ENCODE assay signal across 8 cellular contexts in genomic region chr3:195908439-195909293, GRCh38. TPM values are rescaled to one million over a fixed set of nuclear protein-coding genes. Genes with fewer than 3 reads are reported as not detected.
DNase-seq lines count a peak whose midpoint lies in the region; ATAC-seq, FAIRE-seq and TF ChIP-seq lines count a peak whose summit lies in the region.

TSS of gene TNK2 (minus strand) at chr3:195908551. CDS start at chr3:195888588, 19,963 bp downstream.

- H3K36me3 ChIP-seq in SU-DHL-6 (ENCODE audit: low read length) (no peaks in the 10 kb centered on the region), K562 (ENCODE audit: control insufficient read depth, insufficient read depth, low read length) (no peaks in the 10 kb centered on the region), iPS-20b (ENCODE audit: insufficient read depth, low read depth, low read length) (no peaks in the 10 kb centered on the region)

- H3K9me2 ChIP-seq in SU-DHL-6 (replicated peaks; ENCODE audit: insufficient read depth, low read length) = no peaks in the 10 kb centered on the region

- H2AFZ ChIP-seq in SU-DHL-6 (ENCODE audit: low read depth, low read length, severe bottlenecking) = no peak within 1 kb of the TSS
- H2AFZ ChIP-seq in K562 (ENCODE audit: low read depth, low read length) = peak within 1 kb of the TSS; percentile 72

- WGBS in K562 (ENCODE audit: insufficient coverage, low coverage, missing lambda C conversion rate) = 4% methylated on average over 38 of the region's 83 CpGs

- no peak for TF ChIP-seq EP300 in K562 (IDR thresholded peaks at IDR 0.05; ENCODE audit: low read length)

- CTCF ChIA-PET in K562 (lab: Yijun Ruan, JAX; ENCODE audit: low intra/inter-chr PET ratio) = interaction anchor here (1.0 kb wide), 1 partner anchor 13 kb away, joined by 4 read pairs; no protein-coding TSS in a partner anchor

- POLR2A ChIA-PET in K562 (lab: Yijun Ruan, JAX) = interaction anchor here (0.6 to 1.1 kb wide), 5 partner anchors 12 to 1104 kb away, joined by 3 to 6 read pairs (median 3); no protein-coding TSS in a partner anchor

- H3F3A ChIP-seq in SU-DHL-6 (ENCODE audit: insufficient read depth) = peaks cover 43% of the 10 kb centered on the region

- no peak for TF ChIP-seq RAD21 in K562 (CRISPR knock-in tag; conservative IDR thresholded peaks at IDR 0.05 in 1 of 2, IDR thresholded peaks at IDR 0.05 in 1 of 2)

- H3K27ac ChIP-seq in SU-DHL-6 (ENCODE audit: low read depth, low read length) = peak within 1 kb of the TSS; percentile 98
- peak within 1 kb of the TSS; percentile 34; the same call in 2 of the 3 replicates for H3K27ac ChIP-seq in K562 (ENCODE audit: extremely low read depth, low read depth, low read length)
- no peak within 1 kb of the TSS for H3K27ac ChIP-seq in iPS-20b (ENCODE audit: low read length)

- ATAC-seq in HG02981 (IDR thresholded peaks at IDR 0.05; ENCODE audit: unreplicated experiment) (peak; percentile 14), K562 (peak; percentile 45)

- TF ChIP-seq CTCF in SU-DHL-6 (IDR thresholded peaks at IDR 0.05; ENCODE audit: insufficient read depth, low read length, poor library complexity, severe bottlenecking) = no peak
- no peak for TF ChIP-seq CTCF in K562 (IDR thresholded peaks at IDR 0.05 in 2 of 3, conservative IDR thresholded peaks at IDR 0.05 in 1 of 3; ENCODE audit: insufficient read depth in 2 of 3, low read depth in 1 of 3, low read length in 3 of 3)

- H3K4me2 ChIP-seq in SU-DHL-6 (ENCODE audit: low read depth, low read length, poor library complexity, severe bottlenecking) (peak within 1 kb of the TSS; percentile 81), K562 (ENCODE audit: insufficient read depth, low read length) (peak within 1 kb of the TSS; percentile 71)

- BruUV-seq in K562 (replicated peaks; lab: Mats Ljungman, UMichigan) = no TSS peak

- intact Hi-C loops in K562 (cut with micrococcal nuclease) = loop anchor here (1.0 kb wide), 1 partner anchor 12 kb away; no protein-coding TSS in a partner anchor

- H3K9me1 ChIP-seq in K562 (ENCODE audit: control insufficient read depth, insufficient read depth, low read length) = no peaks in the 10 kb centered on the region

- H4K20me1 ChIP-seq in SU-DHL-6 (ENCODE audit: low read depth, low read length) (no peaks in the 10 kb centered on the region), K562 (replicated peaks; ENCODE audit: control insufficient read depth, insufficient read depth, low read length) (peaks cover 18% of the 10 kb centered on the region)

- in situ Hi-C loops in K562 (cut with MboI) = no loop called here

- TF ChIP-seq POLR2A in K562 (conservative IDR thresholded peaks at IDR 0.05) = no peak

- peak within 1 kb of the TSS; percentile 56 for H3K4me3 ChIP-seq in SU-DHL-6 (ENCODE audit: insufficient read depth, low read length, poor library complexity, severe bottlenecking)
- peak within 1 kb of the TSS; percentile 50 for H3K4me3 ChIP-seq in K562
- peak within 1 kb of the TSS; percentile 81 for H3K4me3 ChIP-seq in iPS-20b (ENCODE audit: low read length)

- H3K27me3 ChIP-seq in SU-DHL-6 (ENCODE audit: low read length) (no peaks in the 10 kb centered on the region), K562 (ENCODE audit: control insufficient read depth in 2 of 2, insufficient read depth in 2 of 2, low read length in 2 of 2) (no peaks in the 10 kb centered on the region), iPS-20b (ENCODE audit: insufficient read depth, low read length) (peaks cover 28% of the 10 kb centered on the region)

- H3K9ac ChIP-seq in SU-DHL-6 (ENCODE audit: low read length) (peak within 1 kb of the TSS; percentile 72), K562 (ENCODE audit: insufficient read depth in 1 of 2, low read depth in 2 of 2, low read length in 2 of 2) (peak within 1 kb of the TSS; percentile 37 to 90), iPS-20b (ENCODE audit: low read depth, low read length) (no peak within 1 kb of the TSS; the same call in 1 of the 2 replicates)

- H3K4me1 ChIP-seq in K562 (replicated peaks in 1 of 2; ENCODE audit: control insufficient read depth in 2 of 2, insufficient read depth in 2 of 2, low read length in 2 of 2) (peaks cover 45 to 51% of the 10 kb centered on the region in 2 experiments), iPS-20b (ENCODE audit: insufficient read depth, low read length) (peaks cover 12% of the 10 kb centered on the region)

- DNase-seq in NCI-H1105 treated with DMSO at 0.1 percent for 48 hours (lab: John Stamatoyannopoulos, UW) = peak; percentile 53
- no peak for DNase-seq in NCI-H1105 (lab: John Stamatoyannopoulos, UW)
- peak in 3 of 4 experiments; percentile 28 to 50 (median 39) for DNase-seq in K562 (ENCODE audit: extremely low read depth in 1 of 4, low spot score in 3 of 4)
- peak; percentile 21 to 29 for DNase-seq in stimulated activated CD4-positive, alpha-beta T cell treated with anti-CD3 and anti-CD28 coated beads, Interleukin-15, amount 100 ng/mL, for 1 hour (ENCODE audit: low read depth in 1 of 2, low spot score in 1 of 2)
- DNase-seq in NCI-H1436 (lab: John Stamatoyannopoulos, UW) = no peak

- H3K79me2 ChIP-seq in SU-DHL-6 (ENCODE audit: insufficient read depth, low read length) (peaks cover 30% of the 10 kb centered on the region), K562 (ENCODE audit: control insufficient read depth, insufficient read depth, low read length) (peaks cover 24% of the 10 kb centered on the region; the same call in 2 of the 3 replicates)

- no peaks in the 10 kb centered on the region for H3K9me3 ChIP-seq in SU-DHL-6 (ENCODE audit: insufficient read depth, low read length)
- no peaks in the 10 kb centered on the region for H3K9me3 ChIP-seq in K562 (replicated peaks; ENCODE audit: control insufficient read depth, insufficient read depth, low read depth, low read length)
- H3K9me3 ChIP-seq in iPS-20b (ENCODE audit: insufficient read depth, low read depth, low read length) = no peaks in the 10 kb centered on the region

- no peak for FAIRE-seq in K562 (lab: Jason Lieb, UNC)

TF ChIP-seq in K562, 482 proteins besides CTCF, POLR2A, EP300 and RAD21 (continues in another document):
- TF ChIP-seq GABPB1 (CRISPR knock-in tag; IDR thresholded peaks at IDR 0.05) (peak; percentile 29; the same call in 1 of the 2 replicates), RBBP5 (IDR thresholded peaks at IDR 0.05; ENCODE audit: borderline replicate concordance, insufficient read depth, low read length, poor library complexity, severe bottlenecking) (peak; percentile 64), PHB2 (IDR thresholded peaks at IDR 0.05; ENCODE audit: low read depth) (no peak), HNRNPUL1 (IDR thresholded peaks at IDR 0.05; ENCODE audit: low read length) (no peak), FOXK1 (CRISPR knock-in tag; IDR thresholded peaks at IDR 0.05; ENCODE audit: borderline replicate concordance) (peak; percentile 35; the same call in 1 of the 2 replicates), ZBTB17 (CRISPR knock-in tag; IDR thresholded peaks at IDR 0.05) (no peak), ZBTB7A (IDR thresholded peaks at IDR 0.05; ENCODE audit: borderline replicate concordance, control insufficient read depth, low read depth, low read length) (peak; percentile 10; the same call in 1 of the 2 replicates), CREB3L1 (IDR thresholded peaks at IDR 0.05; ENCODE audit: borderline replicate concordance, low read depth) (0 out of 2 replicates have a peak, but pooled peaks have one; percentile 5), ZNF316 (IDR thresholded peaks at IDR 0.05) (peak; percentile 67), KAT7 (CRISPR knock-in tag; IDR thresholded peaks at IDR 0.05; ENCODE audit: borderline replicate concordance) (peak; percentile 75; the same call in 1 of the 2 replicates), SNRNP70 (optimal IDR thresholded peaks at IDR 0.05; ENCODE audit: low read depth, low read length) (no peak), E2F6 (IDR thresholded peaks at IDR 0.05; ENCODE audit: borderline replicate concordance in 1 of 2, extremely low read depth in 1 of 2, insufficient read depth in 1 of 2, insufficient read length in 1 of 2, low read depth in 1 of 2, low read length in 1 of 2, poor library complexity in 1 of 2, severe bottlenecking in 1 of 2) (peak; percentile 9 to 36)

RNA-seq across cellular contexts. Expression of gene TNK2, which starts in this region (rescaled TPM):
- 20.1 and 59.7 TPM in 2 replicates for total RNA-seq in K562 (2011; cell fraction: chromatin; rRNA removed; ENCODE audit: low replicate concordance)
- 29.2 and 29.7 TPM in 2 replicates for total RNA-seq in K562 (2011; cell fraction: nucleolus; rRNA removed)
- 20.2 and 23.4 TPM in 2 replicates for total RNA-seq in K562 (2011; cell fraction: nucleoplasm; rRNA removed)
- total RNA-seq in K562 (2014; rRNA removed) = 10.9 and 15.3 TPM in 2 replicates
- total RNA-seq in K562 (2014; rRNA removed; fragmentation: Illumina TruSeq; extraction: Trizol) = 2.3 and 2.4 TPM in 2 replicates
- total RNA-seq in K562 (2015; rRNA removed; fragmentation: Illumina TruSeq; extraction: Trizol) = 8.2 TPM in 2 replicates
- 22.8 and 33.8 TPM in 2 replicates for total RNA-seq in K562 (2021)
- 5.3 and 6.4 TPM in 2 replicates for polyA plus RNA-seq in K562 (2011; rRNA removed)
- polyA plus RNA-seq in K562 (2011; cell fraction: cytosol; rRNA removed) = 5.6 and 14.8 TPM in 2 replicates
- polyA plus RNA-seq in K562 (2011; cell fraction: nucleus; rRNA removed) = 34.5 and 55.3 TPM in 2 replicates
- polyA plus RNA-seq in K562 (2012) = 13.8 and 19.9 TPM in 2 replicates
- polyA plus RNA-seq in K562 (2014; fragmentation: Illumina TruSeq; extraction: Trizol) = 6.5 and 13.2 TPM in 2 replicates
- under 1 TPM; 0.03 to 0.14 TPM for polyA plus RNA-seq in K562 (2014; fragmentation: Nextera tagmentation; extraction: Ambion mirVana)
- polyA plus RNA-seq in K562 (2014; rRNA removed) = 17.6 and 18.8 TPM in 2 replicates
- 2.9 and 5.0 TPM in 2 replicates for polyA minus RNA-seq in K562 (2011; rRNA and poly(A)+ RNA removed)
- 10.4 and 17.2 TPM in 2 replicates for polyA minus RNA-seq in K562 (2011; cell fraction: cytosol; rRNA and poly(A)+ RNA removed)
- 9.0 and 9.8 TPM in 2 replicates for polyA minus RNA-seq in K562 (2011; cell fraction: nucleus; rRNA and poly(A)+ RNA removed)

Comparison
In these comparisons a context has a peak if more than half of its experiments do, and no peak if none do; other contexts are left out.
1. DNase-seq: peak in NCI-H1105 treated with DMSO at 0.1 percent for 48 hours (single experiment), K562 (3 of 4) and stimulated activated CD4-positive, alpha-beta T cell treated with anti-CD3 and anti-CD28 coated beads, Interleukin-15, amount 100 ng/mL, for 1 hour (2 of 2); none in NCI-H1105 (single experiment) and NCI-H1436 (single experiment).
2. Peak in every context shown above with its lines, with median percentiles within 50 percentile points of each other: H3K4me3 ChIP-seq.